ENCODE assay signal across 8 cellular contexts in the genomic region with DNA sequence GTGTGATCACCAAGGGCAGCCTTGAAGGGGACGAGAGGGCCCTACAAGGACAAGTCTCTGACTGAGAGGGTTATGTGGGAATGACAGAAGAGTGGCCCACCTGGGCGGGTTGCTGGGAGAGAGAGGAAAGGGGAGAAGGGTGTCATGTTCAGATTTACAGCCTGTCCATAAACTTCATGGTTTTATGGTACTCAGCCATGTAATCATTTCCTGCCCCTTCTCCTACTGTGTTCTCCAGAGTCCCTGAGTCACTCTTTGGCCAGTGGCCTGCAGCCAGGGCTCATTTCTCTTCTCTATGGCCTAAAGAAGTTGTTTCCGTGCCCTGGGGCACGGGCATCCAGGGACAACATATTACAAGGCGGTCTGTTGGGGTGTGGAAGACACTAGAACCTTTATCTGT. TPM values are rescaled to one million over a fixed set of nuclear protein-coding genes. Genes with fewer than 3 reads are reported as not detected.
DNase-seq lines count a peak whose midpoint lies in the region; ATAC-seq, FAIRE-seq and TF ChIP-seq lines count a peak whose summit lies in the region.

No MANE protein-coding gene starts in this region.

- peak overlapping the region; percentile 17 for H3K27ac ChIP-seq in trophoblast cell (ENCODE audit: low read depth, low read length)
- no peak overlapping the region for H3K27ac ChIP-seq in lower lobe of right lung

- intact Hi-C loops in lower lobe of right lung (cut with DNase I): no loop called here

- H3K9me3 ChIP-seq in trophoblast cell (ENCODE audit: insufficient read depth, low read depth, low read length): no peaks in the 10 kb centered on the region
- no peaks in the 10 kb centered on the region for H3K9me3 ChIP-seq in lower lobe of right lung

- H3K14ac ChIP-seq in trophoblast cell (ENCODE audit: low read length): peak overlapping the region; percentile 58

- peak overlapping the region; percentile 66 for H3K18ac ChIP-seq in trophoblast cell (ENCODE audit: low read length)

- H3K4me1 ChIP-seq in trophoblast cell (ENCODE audit: control insufficient read depth in 1 of 2, insufficient read depth in 2 of 2, low read length in 2 of 2) (peaks cover 15 to 18% of the 10 kb centered on the region in 2 experiments), lower lobe of right lung (no peaks in the 10 kb centered on the region)

- peak overlapping the region; percentile 26 for H2AK5ac ChIP-seq in trophoblast cell (ENCODE audit: low read length)

- ATAC-seq in lower lobe of right lung: no peak
- ATAC-seq in GM21619 (IDR thresholded peaks at IDR 0.05; ENCODE audit: unreplicated experiment): no peak

- H4K91ac ChIP-seq in trophoblast cell (ENCODE audit: low read depth, low read length): peak overlapping the region; percentile 77

- no peak overlapping the region for H2AFZ ChIP-seq in trophoblast cell (ENCODE audit: insufficient read depth, low read length, poor library complexity)

- H3K4me3 ChIP-seq in trophoblast cell (ENCODE audit: low read depth, low read length): no peak overlapping the region
- no peak overlapping the region for H3K4me3 ChIP-seq in lower lobe of right lung

- no peak overlapping the region for H3K4ac ChIP-seq in trophoblast cell (ENCODE audit: low read depth, low read length)

- no peak overlapping the region for H3K9ac ChIP-seq in trophoblast cell (ENCODE audit: low read length)

- TF ChIP-seq CTCF in lower lobe of right lung (IDR thresholded peaks at IDR 0.05): no peak

- peaks cover 14% of the 10 kb centered on the region for H3K79me1 ChIP-seq in trophoblast cell (ENCODE audit: low read length)

- H3K23ac ChIP-seq in trophoblast cell (ENCODE audit: low read length): no peak overlapping the region

- H3K27me3 ChIP-seq in trophoblast cell (ENCODE audit: insufficient read depth, low read length) (no peaks in the 10 kb centered on the region), lower lobe of right lung (ENCODE audit: low read depth) (no peaks in the 10 kb centered on the region)

- H3K4me2 ChIP-seq in trophoblast cell (ENCODE audit: low read length): no peak overlapping the region

- no CpG with 5 or more reads among the region's 5 CpGs for WGBS in trophoblast cell (ENCODE audit: extremely low coverage, insufficient coverage, insufficient read length)

- H4K12ac ChIP-seq in trophoblast cell (ENCODE audit: low read depth, low read length): no peak overlapping the region

- peak; percentile 98 for DNase-seq in EH (ENCODE audit: low read depth)
- peak; percentile 87 for DNase-seq in NCI-H226
- DNase-seq in dermis microvascular lymphatic vessel endothelial cell (ENCODE audit: low read depth in 2 of 2): peak; percentile 22 to 92
- DNase-seq in trophoblast cell: peak in 1 of 2 donors; percentile 20
- no peak for DNase-seq in lower lobe of right lung
- DNase-seq in nucleus accumbens (lab: John Stamatoyannopoulos, UW): no peak
- no peak for DNase-seq in frontal cortex (ENCODE audit: low spot score in 2 of 2)

- peak overlapping the region; percentile 59 for H2BK120ac ChIP-seq in trophoblast cell (ENCODE audit: insufficient read depth, low read length, poor library complexity)

- no peak overlapping the region for H2BK5ac ChIP-seq in trophoblast cell (ENCODE audit: low read depth, low read length, poor library complexity)

- H4K8ac ChIP-seq in trophoblast cell (ENCODE audit: low read depth, low read length): no peak overlapping the region

- peaks cover 2% of the 10 kb centered on the region for H3K79me2 ChIP-seq in trophoblast cell (ENCODE audit: control insufficient read depth, insufficient read depth, low read length, poor library complexity)

- no peak for FAIRE-seq in frontal cortex (lab: Jason Lieb, UNC)

- H2BK12ac ChIP-seq in trophoblast cell (ENCODE audit: low read length): peak overlapping the region; percentile 95

- peaks cover 0 to 2% of the 10 kb centered on the region in 2 experiments for H3K36me3 ChIP-seq in trophoblast cell (ENCODE audit: control insufficient read depth in 1 of 2, insufficient read depth in 2 of 2, low read length in 2 of 2)
- peaks cover 5% of the 10 kb centered on the region for H3K36me3 ChIP-seq in lower lobe of right lung

RNA-seq across cellular contexts. Expression of a gene that starts 26.7 kb away (rescaled TPM):
- total RNA-seq in dermis microvascular lymphatic vessel endothelial cell (46.9 and 48.5 TPM in 2 replicates), lower lobe of right lung (45.1 TPM), frontal cortex (62.4 TPM)
- polyA plus RNA-seq in trophoblast cell (2013): 40.9 and 41.6 TPM in 2 replicates

RNA-seq across cellular contexts. Expression of a gene that starts 51.5 kb away (rescaled TPM):
- 0.89 and 1.8 TPM in 2 replicates for total RNA-seq in dermis microvascular lymphatic vessel endothelial cell
- polyA plus RNA-seq in trophoblast cell (2013): 44.7 and 55.0 TPM in 2 replicates
- total RNA-seq in lower lobe of right lung: 482 TPM
- under 0.01 TPM for total RNA-seq in frontal cortex

RNA-seq across cellular contexts. Expression of a gene that starts 54.4 kb away (rescaled TPM):
- total RNA-seq in dermis microvascular lymphatic vessel endothelial cell: 38.9 and 41.6 TPM in 2 replicates
- polyA plus RNA-seq in trophoblast cell (2013): 0.39 and 0.44 TPM in 2 replicates
- 11.0 TPM for total RNA-seq in lower lobe of right lung
- total RNA-seq in frontal cortex: 20.0 TPM

Comparison
In these comparisons a context has a peak if more than half of its experiments do, and no peak if none do; other contexts are left out.
1. DNase-seq: peak in EH (single experiment), NCI-H226 (single experiment) and dermis microvascular lymphatic vessel endothelial cell (2 of 2); none in lower lobe of right lung (single experiment), nucleus accumbens (0 of 56) and frontal cortex (0 of 2).
2. RNA of a gene that starts 51.5 kb away (total RNA-seq): 482 TPM in lower lobe of right lung (single experiment); 0.89 to 1.8 TPM in dermis microvascular lymphatic vessel endothelial cell and under 0.01 TPM in frontal cortex (single experiment); every median in the first group is over 100 times any median in the second.